Comparison of ENCODE assay signal across 1 cellular context in the genomic region with DNA sequence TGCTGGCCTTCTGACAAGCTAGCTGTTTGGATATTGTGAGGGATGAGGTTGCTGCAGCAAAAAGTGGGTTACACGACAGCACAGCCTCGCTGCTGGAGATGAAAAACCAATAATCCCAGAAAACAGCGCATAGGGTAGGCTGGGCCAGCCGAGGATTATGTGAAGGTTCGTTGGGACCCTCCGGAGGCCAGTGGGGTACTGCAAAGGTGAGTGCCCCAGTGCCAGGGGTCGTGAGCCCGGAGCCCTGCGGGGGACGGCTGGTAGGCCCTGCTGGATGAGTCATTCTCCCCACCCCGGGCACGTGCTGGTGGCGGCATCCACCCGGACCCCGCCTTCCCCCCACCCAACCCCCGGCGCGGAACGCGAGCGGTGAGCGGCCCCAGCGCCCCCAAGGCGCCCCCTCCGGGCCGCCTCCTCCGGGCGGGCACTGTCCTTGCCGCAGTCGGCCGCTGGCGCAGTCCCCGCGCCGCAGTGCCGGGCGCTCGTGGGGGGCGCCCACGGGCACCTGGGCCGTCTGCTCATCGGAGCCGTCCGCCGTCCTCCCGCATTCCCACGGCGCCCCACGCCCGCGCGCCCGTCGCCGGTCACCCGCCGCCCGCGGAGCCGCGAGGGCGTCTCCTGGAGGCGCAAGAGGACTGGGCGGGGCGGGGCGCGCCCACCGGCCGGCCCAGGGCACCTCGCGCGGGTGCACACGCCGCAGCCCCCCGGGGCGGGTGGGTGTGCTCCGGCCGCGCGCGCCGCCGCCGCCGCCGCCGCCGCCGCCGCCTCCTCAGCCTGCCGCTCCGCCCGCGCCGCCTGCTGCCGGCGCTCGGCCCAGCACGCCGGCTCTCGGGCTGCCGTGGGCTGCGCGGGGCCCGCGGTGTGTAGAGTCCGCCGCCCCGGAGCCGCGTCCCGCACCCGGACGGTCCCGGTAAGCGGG.
TF ChIP-seq lines count a peak whose summit lies in the region.

A gene (plus strand): TSS at position 794 of the 919 bp plus-strand sequence. CDS start 13,014 bp downstream, outside the sequence.

TF ChIP-seq in H1, 55 proteins besides CTCF, POLR2A, EP300 and RAD21:
- TF ChIP-seq HDAC2 (IDR thresholded peaks at IDR 0.05; ENCODE audit: borderline replicate concordance in 1 of 2, low read depth in 2 of 2, low read length in 2 of 2), result no peak
- TF ChIP-seq ASH2L (IDR thresholded peaks at IDR 0.05; ENCODE audit: low read length), result no peak
- TF ChIP-seq KDM4A (IDR thresholded peaks at IDR 0.05; ENCODE audit: low read depth, low read length, severe bottlenecking), result peak; percentile 48
- TF ChIP-seq, protein P1, sequence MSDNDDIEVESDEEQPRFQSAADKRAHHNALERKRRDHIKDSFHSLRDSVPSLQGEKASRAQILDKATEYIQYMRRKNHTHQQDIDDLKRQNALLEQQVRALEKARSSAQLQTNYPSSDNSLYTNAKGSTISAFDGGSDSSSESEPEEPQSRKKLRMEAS (IDR thresholded peaks at IDR 0.05), result peak; percentile 38; the same call in 1 of the 2 replicates
- peak; percentile 77 for TF ChIP-seq JUND (IDR thresholded peaks at IDR 0.05; ENCODE audit: low read length)
